ENCODE assay signal across 1 cellular context in genomic region chr19:11378319-11379189, GRCh38.
TF ChIP-seq lines count a peak whose summit lies in the region.

No MANE protein-coding gene starts in this region.

TF ChIP-seq in GM12878, 131 proteins besides CTCF, POLR2A, EP300 and RAD21:
- TF ChIP-seq, protein P1, sequence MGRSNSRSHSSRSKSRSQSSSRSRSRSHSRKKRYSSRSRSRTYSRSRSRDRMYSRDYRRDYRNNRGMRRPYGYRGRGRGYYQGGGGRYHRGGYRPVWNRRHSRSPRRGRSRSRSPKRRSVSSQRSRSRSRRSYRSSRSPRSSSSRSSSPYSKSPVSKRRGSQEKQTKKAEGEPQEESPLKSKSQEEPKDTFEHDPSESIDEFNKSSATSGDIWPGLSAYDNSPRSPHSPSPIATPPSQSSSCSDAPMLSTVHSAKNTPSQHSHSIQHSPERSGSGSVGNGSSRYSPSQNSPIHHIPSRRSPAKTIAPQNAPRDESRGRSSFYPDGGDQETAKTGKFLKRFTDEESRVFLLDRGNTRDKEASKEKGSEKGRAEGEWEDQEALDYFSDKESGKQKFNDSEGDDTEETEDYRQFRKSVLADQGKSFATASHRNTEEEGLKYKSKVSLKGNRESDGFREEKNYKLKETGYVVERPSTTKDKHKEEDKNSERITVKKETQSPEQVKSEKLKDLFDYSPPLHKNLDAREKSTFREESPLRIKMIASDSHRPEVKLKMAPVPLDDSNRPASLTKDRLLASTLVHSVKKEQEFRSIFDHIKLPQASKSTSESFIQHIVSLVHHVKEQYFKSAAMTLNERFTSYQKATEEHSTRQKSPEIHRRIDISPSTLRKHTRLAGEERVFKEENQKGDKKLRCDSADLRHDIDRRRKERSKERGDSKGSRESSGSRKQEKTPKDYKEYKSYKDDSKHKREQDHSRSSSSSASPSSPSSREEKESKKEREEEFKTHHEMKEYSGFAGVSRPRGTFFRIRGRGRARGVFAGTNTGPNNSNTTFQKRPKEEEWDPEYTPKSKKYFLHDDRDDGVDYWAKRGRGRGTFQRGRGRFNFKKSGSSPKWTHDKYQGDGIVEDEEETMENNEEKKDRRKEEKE (IDR thresholded peaks at IDR 0.05), result no peak
- peak; percentile 27; the same call in 1 of the 2 replicates for TF ChIP-seq SMC3 (IDR thresholded peaks at IDR 0.05; ENCODE audit: borderline replicate concordance, low read length)
- no peak for TF ChIP-seq BCL11A (IDR thresholded peaks at IDR 0.05; ENCODE audit: low read depth, low read length)
- TF ChIP-seq EGR1 (IDR thresholded peaks at IDR 0.05; ENCODE audit: borderline replicate concordance in 1 of 2, low read depth in 2 of 2, low read length in 2 of 2), result no peak
- TF ChIP-seq SREBF1 (IDR thresholded peaks at IDR 0.05; ENCODE audit: low read length), result no peak
- 0 out of 2 replicates have a peak, but pooled peaks have one; percentile 23 for TF ChIP-seq POLR2AphosphoS2 (IDR thresholded peaks at IDR 0.05; ENCODE audit: low read depth, low read length)
- TF ChIP-seq, protein P2, sequence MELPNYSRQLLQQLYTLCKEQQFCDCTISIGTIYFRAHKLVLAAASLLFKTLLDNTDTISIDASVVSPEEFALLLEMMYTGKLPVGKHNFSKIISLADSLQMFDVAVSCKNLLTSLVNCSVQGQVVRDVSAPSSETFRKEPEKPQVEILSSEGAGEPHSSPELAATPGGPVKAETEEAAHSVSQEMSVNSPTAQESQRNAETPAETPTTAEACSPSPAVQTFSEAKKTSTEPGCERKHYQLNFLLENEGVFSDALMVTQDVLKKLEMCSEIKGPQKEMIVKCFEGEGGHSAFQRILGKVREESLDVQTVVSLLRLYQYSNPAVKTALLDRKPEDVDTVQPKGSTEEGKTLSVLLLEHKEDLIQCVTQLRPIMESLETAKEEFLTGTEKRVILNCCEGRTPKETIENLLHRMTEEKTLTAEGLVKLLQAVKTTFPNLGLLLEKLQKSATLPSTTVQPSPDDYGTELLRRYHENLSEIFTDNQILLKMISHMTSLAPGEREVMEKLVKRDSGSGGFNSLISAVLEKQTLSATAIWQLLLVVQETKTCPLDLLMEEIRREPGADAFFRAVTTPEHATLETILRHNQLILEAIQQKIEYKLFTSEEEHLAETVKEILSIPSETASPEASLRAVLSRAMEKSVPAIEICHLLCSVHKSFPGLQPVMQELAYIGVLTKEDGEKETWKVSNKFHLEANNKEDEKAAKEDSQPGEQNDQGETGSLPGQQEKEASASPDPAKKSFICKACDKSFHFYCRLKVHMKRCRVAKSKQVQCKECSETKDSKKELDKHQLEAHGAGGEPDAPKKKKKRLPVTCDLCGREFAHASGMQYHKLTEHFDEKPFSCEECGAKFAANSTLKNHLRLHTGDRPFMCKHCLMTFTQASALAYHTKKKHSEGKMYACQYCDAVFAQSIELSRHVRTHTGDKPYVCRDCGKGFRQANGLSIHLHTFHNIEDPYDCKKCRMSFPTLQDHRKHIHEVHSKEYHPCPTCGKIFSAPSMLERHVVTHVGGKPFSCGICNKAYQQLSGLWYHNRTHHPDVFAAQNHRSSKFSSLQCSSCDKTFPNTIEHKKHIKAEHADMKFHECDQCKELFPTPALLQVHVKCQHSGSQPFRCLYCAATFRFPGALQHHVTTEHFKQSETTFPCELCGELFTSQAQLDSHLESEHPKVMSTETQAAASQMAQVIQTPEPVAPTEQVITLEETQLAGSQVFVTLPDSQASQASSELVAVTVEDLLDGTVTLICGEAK (IDR thresholded peaks at IDR 0.05; ENCODE audit: borderline replicate concordance), result no peak
- TF ChIP-seq IKZF2 (IDR thresholded peaks at IDR 0.05), result no peak
- no peak for TF ChIP-seq STAT1 (conservative IDR thresholded peaks at IDR 0.05)
- TF ChIP-seq EZH2 (IDR thresholded peaks at IDR 0.05; ENCODE audit: borderline replicate concordance, control insufficient read depth, low read depth, low read length), result no peak
- no peak for TF ChIP-seq DPF2 (IDR thresholded peaks at IDR 0.05)
- TF ChIP-seq, protein P3, sequence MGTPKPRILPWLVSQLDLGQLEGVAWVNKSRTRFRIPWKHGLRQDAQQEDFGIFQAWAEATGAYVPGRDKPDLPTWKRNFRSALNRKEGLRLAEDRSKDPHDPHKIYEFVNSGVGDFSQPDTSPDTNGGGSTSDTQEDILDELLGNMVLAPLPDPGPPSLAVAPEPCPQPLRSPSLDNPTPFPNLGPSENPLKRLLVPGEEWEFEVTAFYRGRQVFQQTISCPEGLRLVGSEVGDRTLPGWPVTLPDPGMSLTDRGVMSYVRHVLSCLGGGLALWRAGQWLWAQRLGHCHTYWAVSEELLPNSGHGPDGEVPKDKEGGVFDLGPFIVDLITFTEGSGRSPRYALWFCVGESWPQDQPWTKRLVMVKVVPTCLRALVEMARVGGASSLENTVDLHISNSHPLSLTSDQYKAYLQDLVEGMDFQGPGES (IDR thresholded peaks at IDR 0.05), result no peak
- no peak for TF ChIP-seq LARP7 (IDR thresholded peaks at IDR 0.05)
- no peak for TF ChIP-seq MEF2A (IDR thresholded peaks at IDR 0.05; ENCODE audit: insufficient read depth, low read depth, low read length)
- 0 out of 2 replicates have a peak, but pooled peaks have one; percentile 35 for TF ChIP-seq GATAD2B (conservative IDR thresholded peaks at IDR 0.05; ENCODE audit: low read depth)
- no peak for TF ChIP-seq RB1 (IDR thresholded peaks at IDR 0.05; ENCODE audit: borderline replicate concordance)
